12 cellular contexts compared by ENCODE assay signal in the genomic region with DNA sequence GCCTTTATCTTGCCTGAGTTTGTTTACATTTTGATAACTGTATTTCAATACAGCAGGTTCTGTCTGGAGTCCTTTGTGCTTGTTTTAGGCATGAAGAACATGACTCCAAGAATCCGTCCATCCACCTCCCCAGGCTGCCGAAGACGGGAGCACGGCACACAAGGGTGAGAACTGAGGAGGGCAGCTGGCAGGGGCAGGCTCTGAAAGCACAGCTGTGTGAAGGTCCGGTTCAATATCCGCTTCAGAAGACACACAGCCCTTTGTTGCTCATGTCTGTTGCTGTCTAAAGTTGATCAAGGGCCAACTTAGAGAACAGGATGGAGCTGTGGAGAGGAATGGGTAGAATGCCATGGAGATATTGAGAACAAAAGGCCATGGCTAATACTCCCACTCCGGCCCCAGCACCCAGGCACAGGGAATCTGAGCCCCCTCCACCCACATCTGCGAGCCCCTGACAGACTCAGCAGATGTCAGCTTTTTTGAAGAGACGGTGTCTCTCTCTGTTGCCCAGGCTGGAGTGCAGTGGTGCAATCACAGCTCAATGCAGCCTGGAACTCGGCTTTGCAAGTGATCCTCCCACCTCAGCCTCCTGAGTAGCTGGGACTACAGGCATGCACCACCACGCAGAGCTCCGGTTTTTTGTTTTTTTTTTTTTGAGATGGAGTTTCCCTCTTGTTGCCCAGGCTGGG. TPM values are rescaled to one million over a fixed set of nuclear protein-coding genes. Genes with fewer than 3 reads are reported as not detected.
DNase-seq lines count a peak whose midpoint lies in the region; ATAC-seq and FAIRE-seq lines count a peak whose summit lies in the region.
"Had no signal": no experiment of that assay in that cellular context is flagged by ENCODE, and none has a peak within 500 bp of the region (broad histone marks: within the 10 kb centered on the region; RNA-seq: fewer than 3 reads in every experiment).

No MANE protein-coding gene starts in this region.

- FAIRE-seq in frontal cortex (lab: Jason Lieb, UNC) = no peak

- in situ Hi-C loops in KBM-7 (cut with MboI; ENCODE audit: low pct_unique_long_range_greater_than_20kb, low sequenced_read_pairs) = loop anchor here (25.0 kb wide), 1 partner anchor 104 kb away; no protein-coding TSS in a partner anchor

- H3K27me3 Mint-ChIP-seq in activated CD4-positive, alpha-beta T cell treated with anti-CD3 and anti-CD28 coated beads, Interleukin-2, amount 10 ng/mL, durations not matched to agents 7 days and 5 days = peaks cover 4% of the 10 kb centered on the region

- ATAC-seq in GM19023 (IDR thresholded peaks at IDR 0.05; ENCODE audit: unreplicated experiment) = no peak

- H3K9me3 Mint-ChIP-seq in activated CD4-positive, alpha-beta T cell treated with anti-CD3 and anti-CD28 coated beads, Interleukin-2, amount 10 ng/mL, durations not matched to agents 7 days and 5 days = peaks cover under 1% of the 10 kb centered on the region

- no peaks in the 10 kb centered on the region for H3K36me3 Mint-ChIP-seq in activated CD4-positive, alpha-beta T cell treated with anti-CD3 and anti-CD28 coated beads, Interleukin-2, amount 10 ng/mL, durations not matched to agents 7 days and 5 days (ENCODE audit: low read depth)

- H3K4me1 ChIP-seq in SJCRH30 = peaks cover 15% of the 10 kb centered on the region

- H3K9me3 ChIP-seq in SJCRH30 (replicated peaks) = 0 out of 2 replicates have a peak, but pooled peaks cover 3% of the 10 kb centered on the region

- H3K4me3 Mint-ChIP-seq in activated CD4-positive, alpha-beta T cell treated with anti-CD3 and anti-CD28 coated beads, Interleukin-2, amount 10 ng/mL, durations not matched to agents 7 days and 5 days = no peak overlapping the region
- H3K4me3 Mint-ChIP-seq: endodermal cell had no signal

- no peaks in the 10 kb centered on the region for H3K27me3 ChIP-seq in SJCRH30

- H3K36me3 ChIP-seq in SJCRH30 = no peaks in the 10 kb centered on the region

- H3K27ac ChIP-seq in SJCRH30 = peak overlapping the region; percentile 39

- H3K27ac Mint-ChIP-seq in activated CD4-positive, alpha-beta T cell treated with anti-CD3 and anti-CD28 coated beads, Interleukin-2, amount 10 ng/mL, durations not matched to agents 7 days and 5 days = no peak overlapping the region

- POLR2A ChIA-PET in activated CD4-positive, alpha-beta T cell treated with anti-CD3 and anti-CD28 coated beads, Interleukin-2, amount 10 ng/mL, durations not matched to agents 7 days and 5 days (lab: Charles Lee) = interaction anchor here (0.7 kb wide), 1 partner anchor 49 kb away, joined by 4 read pairs; no protein-coding TSS in a partner anchor

- CTCF ChIA-PET in activated CD4-positive, alpha-beta T cell treated with anti-CD3 and anti-CD28 coated beads, Interleukin-2, amount 10 ng/mL, durations not matched to agents 7 days and 5 days (lab: Charles Lee) = interaction anchor here (0.7 to 1.3 kb wide), 3 partner anchors 10 to 1056 kb away, joined by 3 to 5 read pairs (median 4); no protein-coding TSS in a partner anchor

- DNase-seq in Ammon's horn (ENCODE audit: low spot score) (peak; percentile 96), SJCRH30 (peak; percentile 79 to 91), frontal cortex (ENCODE audit: low spot score in 2 of 2) (peak; percentile 30 to 60), occipital lobe (lab: John Stamatoyannopoulos, UW) (peak; percentile 56), NCI-H524 (lab: John Stamatoyannopoulos, UW) (no peak), KBM-7 (no peak)
- DNase-seq in activated CD4-positive, alpha-beta T cell treated with anti-CD3 and anti-CD28 coated beads, Interleukin-2, amount 10 ng/mL, durations not matched to agents 7 days and 5 days = no peak
- DNase-seq: activated CD8-positive, alpha-beta memory T cell treated with anti-CD3 and anti-CD28 coated beads, Interleukin-2, amount 50 U/mL, for 48 hours; DMS53; endodermal cell; NCI-H774 had no signal

- no peak overlapping the region for H3K4me3 ChIP-seq in SJCRH30

- H3K4me1 Mint-ChIP-seq in activated CD4-positive, alpha-beta T cell treated with anti-CD3 and anti-CD28 coated beads, Interleukin-2, amount 10 ng/mL, durations not matched to agents 7 days and 5 days = no peaks in the 10 kb centered on the region

RNA-seq across cellular contexts. Expression of a gene that starts 58.5 kb away (rescaled TPM):
- total RNA-seq in SJCRH30 (2014; rRNA removed; shearing (Covaris generic)) = 29.2 and 30.0 TPM in 2 replicates
- total RNA-seq in frontal cortex (45.2 TPM), occipital lobe (37.9 TPM)
- 10 to 100 TPM; 14.8 to 15.8 TPM for total RNA-seq in activated CD4-positive, alpha-beta T cell treated with anti-CD3 and anti-CD28 coated beads, Interleukin-2, amount 10 ng/mL, durations not matched to agents 7 days and 5 days

Comparison
In these comparisons a context has a peak if more than half of its experiments do, and no peak if none do; other contexts are left out.
1. DNase-seq: peak in Ammon's horn (single experiment), SJCRH30 (2 of 2), frontal cortex (2 of 2) and occipital lobe (single experiment); none in NCI-H524 (0 of 2), KBM-7 (single experiment) and activated CD4-positive, alpha-beta T cell treated with anti-CD3 and anti-CD28 coated beads, Interleukin-2, amount 10 ng/mL, durations not matched to agents 7 days and 5 days (single experiment).